Comparison of ENCODE assay signal across 19 cellular contexts in genomic region chr13:30126903-30127428, GRCh38.
A peak's percentile ranks its signal among the peaks of the same experiment; 100 is the strongest.
DNase-seq lines count a peak whose midpoint lies in the region; TF ChIP-seq lines count a peak whose summit lies in the region.
"Had no signal": no experiment of that assay in that cellular context is flagged by ENCODE, and none has a peak within 500 bp of the region (broad histone marks: within the 10 kb centered on the region; RNA-seq: fewer than 3 reads in every experiment).

No MANE protein-coding gene starts in this region.

- peak overlapping the region; percentile 30 for H2AK5ac ChIP-seq in mesenchymal stem cell (ENCODE audit: low read length, severe bottlenecking)

- peak overlapping the region; percentile 58 to 71 for H3K18ac ChIP-seq in mesenchymal stem cell (ENCODE audit: low read depth in 1 of 2, low read length in 2 of 2)

- TF ChIP-seq CTCF in BJ (IDR thresholded peaks at IDR 0.05; ENCODE audit: insufficient read depth, low read depth, low read length) (no peak), testis (IDR thresholded peaks at IDR 0.05) (no peak)

- no peak overlapping the region for H3K4ac ChIP-seq in mesenchymal stem cell (ENCODE audit: low read depth in 1 of 2, low read length in 2 of 2)

- peak overlapping the region; percentile 22 for H2BK120ac ChIP-seq in mesenchymal stem cell (ENCODE audit: low read depth, low read length)

- no peak overlapping the region for H4K8ac ChIP-seq in mesenchymal stem cell (ENCODE audit: low read length)

- WGBS in mesenchymal stem cell, result 78% methylated on average over 4 of the region's 4 CpGs
- WGBS in testis, 2 donors, result 80 to 92% methylated on average over 4 of the region's 4 CpGs

- no peaks in the 10 kb centered on the region for H3K27me3 ChIP-seq in BJ (ENCODE audit: control insufficient read depth, insufficient read depth, low read length)
- peaks cover 0 to 4% of the 10 kb centered on the region in 2 experiments for H3K27me3 ChIP-seq in mesenchymal stem cell (ENCODE audit: control insufficient read depth in 1 of 2, insufficient read depth in 1 of 2, low read length in 2 of 2)
- no peaks in the 10 kb centered on the region for H3K27me3 ChIP-seq in testis
- H3K27me3 ChIP-seq: colonic mucosa, left lung, MG63 had no signal

- H3K4me2 ChIP-seq in mesenchymal stem cell (ENCODE audit: low read length, poor library complexity, severe bottlenecking), result no peak overlapping the region
- H3K4me2 ChIP-seq: BLaER1 had no signal

- H4K91ac ChIP-seq in mesenchymal stem cell (ENCODE audit: low read length), result no peak overlapping the region

- intact Hi-C loops in testis (cut with DNase I; ENCODE audit: low total_unique reads), result no loop called here

- H3K9me3 ChIP-seq in mesenchymal stem cell (ENCODE audit: control insufficient read depth, low read length) (no peaks in the 10 kb centered on the region), testis (no peaks in the 10 kb centered on the region)
- H3K9me3 ChIP-seq: BLaER1, colonic mucosa, left lung, MG63 had no signal

- no peak overlapping the region for H3K14ac ChIP-seq in mesenchymal stem cell (ENCODE audit: low read length in 2 of 2)

- H2BK15ac ChIP-seq in mesenchymal stem cell (ENCODE audit: low read depth, poor library complexity, severe bottlenecking), result no peak overlapping the region

- no peak overlapping the region for H2BK5ac ChIP-seq in mesenchymal stem cell (ENCODE audit: low read depth, low read length, poor library complexity, severe bottlenecking)

- no peak overlapping the region for H2BK12ac ChIP-seq in mesenchymal stem cell (ENCODE audit: low read length in 2 of 2)

- DNase-seq in BJ (ENCODE audit: low read depth) (peak; percentile 72), RPMI7951 (ENCODE audit: low read depth) (peak; percentile 68), mesenchymal stem cell (peak; percentile 36), testis (no peak), NCI-H1436 (lab: John Stamatoyannopoulos, UW) (no peak), NCI-H446 (lab: John Stamatoyannopoulos, UW) (no peak), activated gamma-delta T cell treated with Interleukin-2 at 50 U/mL for 16 hours (no peak)
- DNase-seq: activated CD8-positive, alpha-beta memory T cell treated with anti-CD3 and anti-CD28 coated beads for 24 hours; activated T-cell treated with anti-CD3 and anti-CD28 coated beads, Interleukin-2, amount 50 U/mL, for 72 hours; Calu3; colonic mucosa; endodermal cell; head of caudate nucleus; left lung; MG63; NCI-H146; NCI-H524 treated with DMSO at 0.1 percent for 48 hours; stimulated activated CD8-positive, alpha-beta memory T cell treated with anti-CD3 and anti-CD28 coated beads, Interleukin-4, amount 100 ng/mL, for 48 hours had no signal

- H3K27ac ChIP-seq in mesenchymal stem cell (ENCODE audit: low read length, poor library complexity, severe bottlenecking) (no peak overlapping the region), testis (peak overlapping the region; percentile 14 to 53)
- H3K27ac ChIP-seq: BLaER1, colonic mucosa, left lung had no signal

- no peaks in the 10 kb centered on the region for H3K36me3 ChIP-seq in BJ (ENCODE audit: control insufficient read depth, insufficient read depth, low read length)
- H3K36me3 ChIP-seq in mesenchymal stem cell (ENCODE audit: control insufficient read depth in 1 of 2, insufficient read depth in 2 of 2, low read depth in 1 of 2, low read length in 2 of 2), result no peaks in the 10 kb centered on the region
- H3K36me3 ChIP-seq in testis (ENCODE audit: low read depth, missing control alignments), result no peaks in the 10 kb centered on the region
- H3K36me3 ChIP-seq: BLaER1, colonic mucosa, left lung, MG63 had no signal

- no peak overlapping the region for H3K23ac ChIP-seq in mesenchymal stem cell (ENCODE audit: low read length in 2 of 2)

- CTCF ChIA-PET in BJ (lab: Yijun Ruan, JAX), result interaction anchor here (0.5 to 6.5 kb wide), 12 partner anchors 8 to 918 kb away, joined by 3 to 73 read pairs (median 5); no protein-coding TSS in a partner anchor

- POLR2A ChIA-PET in BJ (lab: Charles Lee), result no interaction called here

- H3K9ac ChIP-seq in mesenchymal stem cell (ENCODE audit: low read length), result no peak overlapping the region
- H3K9ac ChIP-seq: BLaER1 had no signal

- H3K4me3 ChIP-seq in BJ (ENCODE audit: low read depth, low read length) (no peak overlapping the region), mesenchymal stem cell (ENCODE audit: insufficient read depth in 1 of 2, low read depth in 1 of 2, low read length in 2 of 2) (no peak overlapping the region), testis (no peak overlapping the region)
- H3K4me3 ChIP-seq: BLaER1, colonic mucosa, left lung, MG63 had no signal

- H3K4me1 ChIP-seq in mesenchymal stem cell (ENCODE audit: control insufficient read depth, insufficient read depth, low read depth, low read length) (peaks cover 10% of the 10 kb centered on the region), testis (peaks cover 15% of the 10 kb centered on the region)
- H3K4me1 ChIP-seq: colonic mucosa had no signal

- H2AFZ ChIP-seq in mesenchymal stem cell (ENCODE audit: low read depth, low read length), result no peak overlapping the region

- TF ChIP-seq POLR2A in testis (IDR thresholded peaks at IDR 0.05), result no peak

- no peaks in the 10 kb centered on the region for H3K79me1 ChIP-seq in mesenchymal stem cell (replicated peaks; ENCODE audit: low read length, poor library complexity, severe bottlenecking)

Comparison
In these comparisons a context has a peak if more than half of its experiments do, and no peak if none do; other contexts are left out.
1. DNase-seq: peak in BJ (single experiment), RPMI7951 (single experiment) and mesenchymal stem cell (single experiment); none in testis (single experiment), NCI-H1436 (single experiment), NCI-H446 (0 of 2) and activated gamma-delta T cell treated with Interleukin-2 at 50 U/mL for 16 hours (single experiment).